In genomic region chr15:83631534-83631933, GRCh38 we compare ENCODE assay signal across 27 cellular contexts.
DNase-seq lines count a peak whose midpoint lies in the region; TF ChIP-seq lines count a peak whose summit lies in the region.
"Had no signal": no experiment of that assay in that cellular context is flagged by ENCODE, and none has a peak within 500 bp of the region (broad histone marks: within the 10 kb centered on the region; RNA-seq: fewer than 3 reads in every experiment).

No MANE protein-coding gene starts in this region.

- no peaks in the 10 kb centered on the region for H3K4me1 ChIP-seq in HEK293 (ENCODE audit: control insufficient read depth, insufficient read depth, low read length)
- H3K4me1 ChIP-seq: A549, BE2C, BLaER1, Caco-2 had no signal

- no peaks in the 10 kb centered on the region for H3K36me3 ChIP-seq in HEK293 (ENCODE audit: control insufficient read depth in 2 of 2, insufficient read depth in 1 of 2, low read length in 2 of 2)
- H3K36me3 ChIP-seq: BE2C; BLaER1; BLaER1 treated with 17β-estradiol and CSF1 and Interleukin-3, amounts not matched to agents 10 nM and 100 nM had no signal

- POLR2A ChIA-PET in HEK293 (lab: Yijun Ruan, JAX): no interaction called here

- no peak for TF ChIP-seq CTCF in HEK293 (tag by site-specific recombination; IDR thresholded peaks at IDR 0.05)

- no peak for DNase-seq in DMS 273 (lab: John Stamatoyannopoulos, UW; ENCODE audit: unreplicated experiment)
- DNase-seq: 8988T; ACHN; AML-193; BE2C; C1 segment of cervical spinal cord; Caco-2; Calu3; CD4-positive, alpha-beta memory T cell; CD4-positive, alpha-beta T cell; CD4-positive, CD25-positive, alpha-beta regulatory T cell; CD8-positive, alpha-beta memory T cell; CD8-positive, alpha-beta T cell; COR-L47; DMS 273 treated with DMSO at 0.1 percent for 48 hours; DMS153; DMS53; DMS79; DMS79 treated with DMSO at 0.1 percent for 48 hours; DND-41; EL had no signal

- CTCF ChIA-PET in HEK293 (lab: Yijun Ruan, JAX): interaction anchor here (0.7 kb wide), 1 partner anchor 185 kb away, joined by 3 read pairs; no protein-coding TSS in a partner anchor

- no peak overlapping the region for H3K4me3 ChIP-seq in HEK293 (ENCODE audit: low read depth, low read length)
- H3K4me3 ChIP-seq: A549; BLaER1; BLaER1 treated with 17β-estradiol and CSF1 and Interleukin-3, amounts not matched to agents 10 nM and 100 nM had no signal

- no peaks in the 10 kb centered on the region for H3K9me3 ChIP-seq in HEK293 (ENCODE audit: control insufficient read depth, insufficient read depth, low read depth, low read length)
- H3K9me3 ChIP-seq: A549, BE2C, Caco-2 had no signal

- H3K27ac ChIP-seq in HEK293 (ENCODE audit: extremely low read depth, low read depth, low read length): no peak overlapping the region
- H3K27ac ChIP-seq: 22Rv1; A549; BLaER1; BLaER1 treated with 17β-estradiol and CSF1 and Interleukin-3, amounts not matched to agents 10 nM and 100 nM; C4-2B had no signal

TF ChIP-seq in HEK293, 187 proteins besides CTCF, POLR2A, EP300 and RAD21:
- TF ChIP-seq ZNF585B (tag by site-specific recombination; IDR thresholded peaks at IDR 0.05) (peak; percentile 96), ZNF2 (tag by site-specific recombination; IDR thresholded peaks at IDR 0.05) (no peak), TRIM28 (IDR thresholded peaks at IDR 0.05; ENCODE audit: borderline replicate concordance, low read length) (peak; percentile 38; the same call in 1 of the 2 replicates)
